ENCODE assay signal across 22 cellular contexts in genomic region chr4:8914461-8915171, GRCh38. TPM values are rescaled to one million over a fixed set of nuclear protein-coding genes. Genes with fewer than 3 reads are reported as not detected.
A peak's percentile ranks its signal among the peaks of the same experiment; 100 is the strongest.
DNase-seq lines count a peak whose midpoint lies in the region; ATAC-seq, FAIRE-seq and TF ChIP-seq lines count a peak whose summit lies in the region.
"Had no signal": no experiment of that assay in that cellular context is flagged by ENCODE, and none has a peak within 500 bp of the region (broad histone marks: within the 10 kb centered on the region; RNA-seq: fewer than 3 reads in every experiment).

No MANE protein-coding gene starts in this region.

- no peaks in the 10 kb centered on the region for H3K36me3 Mint-ChIP-seq in natural killer cell

- DNase-seq in right lobe of liver, result peak in 2 of 3 donors; percentile 28 to 31
- no peak for DNase-seq in HepG2 (ENCODE audit: low spot score)
- DNase-seq in body of pancreas, result peak in 3 of 4 donors; percentile 0 to 4 (median 4)
- DNase-seq in natural killer cell, result peak; percentile 10
- peak; percentile 0 for DNase-seq in urothelium cell line (ENCODE audit: low spot score)
- DNase-seq in NCI-H2107 treated with DMSO at 0.1 percent for 48 hours (lab: John Stamatoyannopoulos, UW; ENCODE audit: unreplicated experiment), result no peak
- no peak for DNase-seq in activated CD4-positive, alpha-beta T cell treated with anti-CD3 and anti-CD28 coated beads for 4 hours
- no peak for DNase-seq in NAMALWA (ENCODE audit: low spot score)
- DNase-seq: activated CD4-positive, alpha-beta T cell treated with anti-CD3 and anti-CD28 coated beads for 48 hours; activated T-cell treated with anti-CD3 and anti-CD28 coated beads, Interleukin-2, amount 50 U/mL, for 72 hours; AML-193; amniotic stem cell; Calu3; NCI-H1417; NCI-H226; NK-92 treated with Interleukin-12 subunit alpha and Interleukin-12 subunit beta, amount 100 ng/mL, for 24 hours; T-helper 9 cell had no signal

- TF ChIP-seq EP300 in HepG2 (IDR thresholded peaks at IDR 0.05; ENCODE audit: low read depth in 2 of 2, low read length in 2 of 2), result no peak
- TF ChIP-seq EP300 in HepG2 (CRISPR knock-in tag; IDR thresholded peaks at IDR 0.05; ENCODE audit: borderline replicate concordance), result no peak

- no peak for TF ChIP-seq RAD21 in HepG2 (CRISPR knock-in tag; IDR thresholded peaks at IDR 0.05)

- no peaks in the 10 kb centered on the region for H3K79me2 ChIP-seq in HepG2 (ENCODE audit: insufficient read depth, low read length)

- CTCF ChIA-PET in HepG2 (lab: Yijun Ruan, JAX; ENCODE audit: low intra/inter-chr PET ratio, low total read pairs), result no interaction called here

- no peak overlapping the region for H3K27ac Mint-ChIP-seq in natural killer cell
- H3K27ac Mint-ChIP-seq: activated T-cell treated with anti-CD3 and anti-CD28 coated beads, Interleukin-2, amount 50 U/mL, for 72 hours had no signal

- no peaks in the 10 kb centered on the region for H3K9me3 Mint-ChIP-seq in natural killer cell
- H3K9me3 Mint-ChIP-seq: activated T-cell treated with anti-CD3 and anti-CD28 coated beads, Interleukin-2, amount 50 U/mL, for 72 hours had no signal

- no peaks in the 10 kb centered on the region for H3K9me3 ChIP-seq in right lobe of liver
- no peaks in the 10 kb centered on the region for H3K9me3 ChIP-seq in HepG2 (ENCODE audit: low read length)
- no peaks in the 10 kb centered on the region for H3K9me3 ChIP-seq in body of pancreas

- H3K4me3 Mint-ChIP-seq in natural killer cell, result no peak overlapping the region
- H3K4me3 Mint-ChIP-seq: activated T-cell treated with anti-CD3 and anti-CD28 coated beads, Interleukin-2, amount 50 U/mL, for 72 hours had no signal

- no peaks in the 10 kb centered on the region for H3K4me1 ChIP-seq in right lobe of liver
- H3K4me1 ChIP-seq in HepG2 (ENCODE audit: insufficient read depth, low read length), result no peaks in the 10 kb centered on the region
- no peaks in the 10 kb centered on the region for H3K4me1 ChIP-seq in body of pancreas

- BruUV-seq in HepG2 (replicated peaks; lab: Mats Ljungman, UMichigan), result no TSS peak

- FAIRE-seq in HepG2 (lab: Jason Lieb, UNC), result no peak
- FAIRE-seq in urothelium cell line (lab: Jason Lieb, UNC), result no peak
- FAIRE-seq: islet of Langerhans had no signal

- no peak overlapping the region for H2AFZ ChIP-seq in HepG2 (ENCODE audit: low read length)

- H3K4me1 Mint-ChIP-seq in natural killer cell, result peaks cover 0 to 6% of the 10 kb centered on the region in 2 donors

- H3K27ac ChIP-seq in right lobe of liver, result no peak overlapping the region
- no peak overlapping the region for H3K27ac ChIP-seq in HepG2 (ENCODE audit: extremely low read length, insufficient read depth, low read length)
- H3K27ac ChIP-seq in body of pancreas, result no peak overlapping the region
- H3K27ac ChIP-seq: KMS-11 had no signal

- H3K4me2 ChIP-seq in HepG2 (ENCODE audit: low read depth, low read length), result no peak overlapping the region
- H3K4me2 ChIP-seq: KMS-11 had no signal

- intact Hi-C loops in right lobe of liver (cut with DNase I), result loop anchor here (10.0 kb wide), 1 partner anchor 310 kb away; no protein-coding TSS in a partner anchor
- intact Hi-C loops in HepG2 (cut with micrococcal nuclease; ENCODE audit: unreplicated experiment), result loop anchor here (2.0 to 10.0 kb wide), 2 partner anchors 40 to 230 kb away; no protein-coding TSS in a partner anchor
- intact Hi-C loops in body of pancreas (cut with DNase I), result loop anchor here (10.0 kb wide), 1 partner anchor 310 kb away; no protein-coding TSS in a partner anchor
- intact Hi-C loops in natural killer cell (cut with micrococcal nuclease), result no loop called here

- TF ChIP-seq CTCF in right lobe of liver (IDR thresholded peaks at IDR 0.05) (no peak), HepG2 (CRISPR knock-in tag; IDR thresholded peaks at IDR 0.05) (no peak), body of pancreas (IDR thresholded peaks at IDR 0.05) (no peak), natural killer cell (IDR thresholded peaks at IDR 0.05) (no peak)

- no peaks in the 10 kb centered on the region for H3K36me3 ChIP-seq in right lobe of liver
- no peaks in the 10 kb centered on the region for H3K36me3 ChIP-seq in HepG2 (replicated peaks in 1 of 2; ENCODE audit: control insufficient read depth in 1 of 2, insufficient read depth in 2 of 2, low read length in 2 of 2)
- no peaks in the 10 kb centered on the region for H3K36me3 ChIP-seq in body of pancreas (replicated peaks in 1 of 2; ENCODE audit: insufficient read depth in 1 of 2, low read depth in 2 of 2)

- H4K20me1 ChIP-seq in HepG2 (ENCODE audit: insufficient read depth, low read length), result 0 out of 2 replicates have a peak, but pooled peaks cover 3% of the 10 kb centered on the region

- POLR2A ChIA-PET in HepG2 (lab: Yijun Ruan, JAX), result no interaction called here

- no peak for ATAC-seq in right lobe of liver
- no peak for ATAC-seq in HepG2
- no peak for ATAC-seq in body of pancreas
- ATAC-seq in natural killer cell, result no peak
- ATAC-seq: activated T-cell treated with anti-CD3 and anti-CD28 coated beads, Interleukin-2, amount 50 U/mL, for 72 hours had no signal

- H3K27me3 ChIP-seq in right lobe of liver, result no peaks in the 10 kb centered on the region
- peaks cover 9 to 55% of the 10 kb centered on the region in 2 experiments for H3K27me3 ChIP-seq in HepG2 (ENCODE audit: control insufficient read depth in 1 of 2, insufficient read depth in 2 of 2, low read length in 2 of 2)
- H3K27me3 ChIP-seq in body of pancreas, result peaks cover 0 to 4% of the 10 kb centered on the region in 2 donors

- in situ Hi-C loops in HepG2 (cut with HindIII; ENCODE audit: extremely low pct_ligation_motif_present, low pct_unique_long_range_greater_than_20kb), result loop anchor here (5.0 kb wide), 1 partner anchor 227 kb away; no protein-coding TSS in a partner anchor

- peaks cover 0 to 10% of the 10 kb centered on the region in 2 donors for H3K27me3 Mint-ChIP-seq in natural killer cell (ENCODE audit: low read depth in 2 of 2)

- WGBS in right lobe of liver (ENCODE audit: insufficient coverage, low coverage, low lambda C conversion rate, missing lambda C conversion rate), result 73% methylated on average over 14 of the region's 29 CpGs
- 0% methylated on average over 6 of the region's 29 CpGs for WGBS in HepG2 (ENCODE audit: low lambda C conversion rate)
- 62 to 66% methylated on average over 24 to 29 of the region's 29 CpGs for WGBS in body of pancreas, 2 donors

- H3K4me3 ChIP-seq in right lobe of liver, result no peak overlapping the region
- H3K4me3 ChIP-seq in HepG2 (replicated peaks in 1 of 3; ENCODE audit: insufficient read depth in 1 of 3, low read depth in 2 of 3, low read length in 3 of 3), result no peak overlapping the region
- H3K4me3 ChIP-seq in body of pancreas, result no peak overlapping the region

- no peak overlapping the region for H3K9ac ChIP-seq in HepG2 (ENCODE audit: insufficient read depth, low read depth, low read length)
- H3K9ac ChIP-seq: KMS-11 had no signal

- TF ChIP-seq POLR2A in right lobe of liver (IDR thresholded peaks at IDR 0.05) (no peak), HepG2 (IDR thresholded peaks at IDR 0.05; ENCODE audit: insufficient read depth in 1 of 2, low read depth in 2 of 2, low read length in 2 of 2) (no peak), body of pancreas (IDR thresholded peaks at IDR 0.05) (no peak)

TF ChIP-seq in HepG2, 621 proteins besides CTCF, POLR2A, EP300 and RAD21 (continues in another document):
- TF ChIP-seq TFDP1 (CRISPR knock-in tag; IDR thresholded peaks at IDR 0.05; ENCODE audit: borderline replicate concordance) (no peak), KDM5A (IDR thresholded peaks at IDR 0.05; ENCODE audit: borderline replicate concordance, low read length) (no peak), ZNF839 (CRISPR knock-in tag; IDR thresholded peaks at IDR 0.05; ENCODE audit: borderline replicate concordance) (no peak), SNAPC5 (CRISPR knock-in tag; IDR thresholded peaks at IDR 0.05; ENCODE audit: borderline replicate concordance) (no peak), POLR2AphosphoS2 (IDR thresholded peaks at IDR 0.05; ENCODE audit: low read depth, low read length) (no peak), ZNF44 (CRISPR knock-in tag; IDR thresholded peaks at IDR 0.05) (no peak), ZNF24 (IDR thresholded peaks at IDR 0.05) (no peak)

RNA-seq across cellular contexts. Expression of gene HMX1, which starts 43.0 kb away (rescaled TPM):
- total RNA-seq in right lobe of liver (not detected), HepG2 (2016; rRNA removed; fragmentation: Illumina TruSeq; extraction: Trizol) (not detected in 2 replicates), body of pancreas (not detected), natural killer cell (not detected)
- not detected in 2 replicates for total RNA-seq in HepG2 (2016; cell fraction: cytosol; rRNA removed; fragmentation: Illumina TruSeq; extraction: Trizol; ENCODE audit: low read depth)
- not detected in 2 replicates for total RNA-seq in HepG2 (2016; cell fraction: insoluble cytoplasmic fraction; rRNA removed; fragmentation: Illumina TruSeq; extraction: Trizol)
- not detected in 2 replicates for total RNA-seq in HepG2 (2016; cell fraction: membrane; rRNA removed; fragmentation: Illumina TruSeq; extraction: Trizol)
- total RNA-seq in HepG2 (2016; cell fraction: nucleus; rRNA removed; fragmentation: Illumina TruSeq; extraction: Trizol), result not detected in 2 replicates
- not detected in 2 replicates for polyA plus RNA-seq in HepG2 (2011; rRNA removed)
- not detected in 2 replicates for polyA plus RNA-seq in HepG2 (2011; cell fraction: cytosol; rRNA removed)
- polyA plus RNA-seq in HepG2 (2011; cell fraction: nucleus; rRNA removed), result not detected in 2 replicates
- polyA plus RNA-seq in HepG2 (2012), result not detected in 2 replicates
- polyA plus RNA-seq in HepG2 (2016; cell fraction: cytosol; fragmentation: Illumina TruSeq; extraction: Trizol; ENCODE audit: low read depth), result not detected in 2 replicates
- polyA plus RNA-seq in HepG2 (2016; cell fraction: insoluble cytoplasmic fraction; fragmentation: Illumina TruSeq; extraction: Trizol; ENCODE audit: low read depth), result not detected in 2 replicates
- polyA plus RNA-seq in HepG2 (2016; cell fraction: membrane; fragmentation: Illumina TruSeq; extraction: Trizol; ENCODE audit: low read depth), result not detected in 2 replicates
- not detected in 2 replicates for polyA plus RNA-seq in HepG2 (2016; cell fraction: nucleus; fragmentation: Illumina TruSeq; extraction: Trizol; ENCODE audit: insufficient read depth, low read depth)
- polyA minus RNA-seq in HepG2 (2011; rRNA and poly(A)+ RNA removed; ENCODE audit: low replicate concordance), result not detected in 2 replicates
- polyA minus RNA-seq in HepG2 (2011; cell fraction: cytosol; rRNA and poly(A)+ RNA removed), result not detected in 2 replicates
- not detected in 2 replicates for polyA minus RNA-seq in HepG2 (2011; cell fraction: nucleus; rRNA and poly(A)+ RNA removed)
- total RNA-seq: activated T-cell treated with anti-CD3 and anti-CD28 coated beads, Interleukin-2, amount 50 U/mL, for 72 hours; Calu3; glomerular endothelial cell; mononuclear cell; omental fat pad had no signal

Comparison
In these comparisons a context has a peak if more than half of its experiments do, and no peak if none do; other contexts are left out.
1. DNase-seq: peak in right lobe of liver (2 of 3), body of pancreas (3 of 4), natural killer cell (single experiment) and urothelium cell line (single experiment); none in HepG2 (single experiment), NCI-H2107 treated with DMSO at 0.1 percent for 48 hours (single experiment), activated CD4-positive, alpha-beta T cell treated with anti-CD3 and anti-CD28 coated beads for 4 hours (0 of 2) and NAMALWA (single experiment).